8 cellular contexts compared by ENCODE assay signal in the genomic region with DNA sequence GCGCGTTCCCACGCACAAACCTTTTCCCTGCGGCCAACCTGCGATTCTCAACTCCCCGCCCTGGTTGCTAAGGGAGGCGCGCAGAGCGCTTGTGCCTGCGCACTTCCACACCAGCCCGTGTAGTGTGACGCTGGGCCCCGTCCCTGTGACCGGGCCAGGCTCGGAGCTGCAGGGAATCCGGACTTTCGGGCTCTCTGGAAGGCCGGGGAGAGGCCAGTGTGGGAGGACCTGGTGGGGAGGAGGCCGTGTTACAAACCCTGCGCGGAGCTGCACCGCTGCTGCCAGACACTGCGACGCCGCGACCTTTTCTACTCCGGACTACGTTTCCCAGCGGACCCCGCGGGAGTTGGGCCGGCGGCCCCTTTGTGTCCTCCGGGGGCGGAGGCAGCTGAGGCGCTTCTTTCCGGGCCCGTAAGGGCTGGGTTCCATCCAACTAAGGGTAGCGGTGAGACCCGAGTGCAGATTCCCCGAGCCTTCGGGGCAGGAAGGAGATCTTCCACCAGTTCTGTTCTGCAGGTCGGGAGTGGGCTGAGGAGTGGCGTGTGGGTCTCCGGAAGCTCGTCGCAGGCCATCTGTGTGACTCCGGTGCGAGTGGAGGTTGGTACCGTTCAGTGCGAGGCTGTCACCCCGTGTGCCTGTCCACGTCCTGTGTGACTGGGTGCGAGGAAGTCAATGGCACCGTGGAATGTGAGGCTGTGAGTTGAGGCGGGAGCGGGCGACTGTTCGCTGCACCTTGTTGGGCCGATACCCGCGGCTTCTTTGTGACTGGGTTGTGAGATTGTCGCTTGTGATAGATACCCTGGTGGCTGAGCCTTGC. TPM values are rescaled to one million over a fixed set of nuclear protein-coding genes. Genes with fewer than 3 reads are reported as not detected.
DNase-seq lines count a peak whose midpoint lies in the region; ATAC-seq, FAIRE-seq and TF ChIP-seq lines count a peak whose summit lies in the region.

A gene (plus strand): TSS at position 396 of the 817 bp plus-strand sequence. CDS start 999 bp downstream, outside the sequence.

- H3K4me1 Mint-ChIP-seq in T-helper 1 cell treated with Interleukin-12 subunit alpha and Interleukin-12 subunit beta and Interleukin-4 antibody, amounts not matched to agents 30 μg/mL and 1 μg/mL, for 36 hours (ENCODE audit: low read depth), result peaks cover 28% of the 10 kb centered on the region

- in situ Hi-C loops in G401 (cut with HindIII; ENCODE audit: low sequenced_read_pairs), result no loop called here

- peak within 1 kb of the TSS; percentile 95 for H3K4me3 Mint-ChIP-seq in T-helper 1 cell treated with Interleukin-12 subunit alpha and Interleukin-12 subunit beta and Interleukin-4 antibody, amounts not matched to agents 30 μg/mL and 1 μg/mL, for 36 hours

- ATAC-seq in right cardiac atrium, result peak; percentile 93

- H3K9me3 Mint-ChIP-seq in T-helper 1 cell treated with Interleukin-12 subunit alpha and Interleukin-12 subunit beta and Interleukin-4 antibody, amounts not matched to agents 30 μg/mL and 1 μg/mL, for 36 hours, result peaks cover 31% of the 10 kb centered on the region

- POLR2A ChIA-PET in HEK293 (lab: Yijun Ruan, JAX), result interaction anchor here (0.5 to 3.3 kb wide), 17 partner anchors 13 to 1318 kb away, joined by 3 to 22 read pairs (median 5); a partner anchor contains a TSS

- no peaks in the 10 kb centered on the region for H3K27me3 Mint-ChIP-seq in T-helper 1 cell treated with Interleukin-12 subunit alpha and Interleukin-12 subunit beta and Interleukin-4 antibody, amounts not matched to agents 30 μg/mL and 1 μg/mL, for 36 hours (ENCODE audit: low read depth)

- peak within 1 kb of the TSS; percentile 52 for H3K4me3 ChIP-seq in HEK293 (ENCODE audit: low read depth, low read length)
- H3K4me3 ChIP-seq in right cardiac atrium (ENCODE audit: low read length), result peak within 1 kb of the TSS; percentile 64

- peak within 1 kb of the TSS; percentile 71 for H3K27ac ChIP-seq in HEK293 (ENCODE audit: extremely low read depth, low read depth, low read length)
- H3K27ac ChIP-seq in right cardiac atrium (ENCODE audit: low read length), result peak within 1 kb of the TSS; percentile 97

- FAIRE-seq in urothelium cell line (lab: Jason Lieb, UNC), result no peak

- DNase-seq in G401 (ENCODE audit: low spot score) (peak; percentile 90), NCI-H1436 (lab: John Stamatoyannopoulos, UW) (peak; percentile 81), anterior cingulate cortex (lab: John Stamatoyannopoulos, UW) (peak; percentile 52 to 94 (median 87)), right cardiac atrium (peak; percentile 92 to 96 (median 96)), pulmonary artery endothelial cell (ENCODE audit: low read depth, low spot score) (peak; percentile 37), urothelium cell line (ENCODE audit: low spot score) (peak; percentile 78)

- peaks cover 40 to 56% of the 10 kb centered on the region in 2 experiments for H3K36me3 ChIP-seq in HEK293 (ENCODE audit: control insufficient read depth in 2 of 2, insufficient read depth in 1 of 2, low read length in 2 of 2)

- H3K36me3 Mint-ChIP-seq in T-helper 1 cell treated with Interleukin-12 subunit alpha and Interleukin-12 subunit beta and Interleukin-4 antibody, amounts not matched to agents 30 μg/mL and 1 μg/mL, for 36 hours (ENCODE audit: low read depth), result peaks cover 37% of the 10 kb centered on the region

- intact Hi-C loops in right cardiac atrium (cut with DNase I), result loop anchor here in 1 of 4 donors (5.0 kb wide), 1 partner anchor 38 kb away; a partner anchor contains a TSS

- CTCF ChIA-PET in HEK293 (lab: Yijun Ruan, JAX), result interaction anchor here (0.6 kb wide), 1 partner anchor 411 kb away, joined by 3 read pairs; no protein-coding TSS in a partner anchor

- H3K27ac Mint-ChIP-seq in T-helper 1 cell treated with Interleukin-12 subunit alpha and Interleukin-12 subunit beta and Interleukin-4 antibody, amounts not matched to agents 30 μg/mL and 1 μg/mL, for 36 hours, result peak within 1 kb of the TSS; percentile 93

- H3K4me1 ChIP-seq in HEK293 (ENCODE audit: control insufficient read depth, insufficient read depth, low read length) (peaks cover 6% of the 10 kb centered on the region; the same call in 1 of the 2 replicates), right cardiac atrium (ENCODE audit: control insufficient read depth, insufficient read depth, low read length) (no peaks in the 10 kb centered on the region)

- peak; percentile 68 for TF ChIP-seq CTCF in HEK293 (tag by site-specific recombination; IDR thresholded peaks at IDR 0.05)

- peaks cover 35% of the 10 kb centered on the region for H3K9me3 ChIP-seq in HEK293 (ENCODE audit: control insufficient read depth, insufficient read depth, low read depth, low read length)
- no peaks in the 10 kb centered on the region for H3K9me3 ChIP-seq in right cardiac atrium (ENCODE audit: control insufficient read depth, low read length)

- no peaks in the 10 kb centered on the region for H3K27me3 ChIP-seq in right cardiac atrium (ENCODE audit: control insufficient read depth, insufficient read depth)

- under 1% methylated on average over 63 of the region's 63 CpGs for WGBS in right cardiac atrium

TF ChIP-seq in HEK293, 187 proteins besides CTCF, POLR2A, EP300 and RAD21 (continues in another document):
- TF ChIP-seq, protein P1, sequence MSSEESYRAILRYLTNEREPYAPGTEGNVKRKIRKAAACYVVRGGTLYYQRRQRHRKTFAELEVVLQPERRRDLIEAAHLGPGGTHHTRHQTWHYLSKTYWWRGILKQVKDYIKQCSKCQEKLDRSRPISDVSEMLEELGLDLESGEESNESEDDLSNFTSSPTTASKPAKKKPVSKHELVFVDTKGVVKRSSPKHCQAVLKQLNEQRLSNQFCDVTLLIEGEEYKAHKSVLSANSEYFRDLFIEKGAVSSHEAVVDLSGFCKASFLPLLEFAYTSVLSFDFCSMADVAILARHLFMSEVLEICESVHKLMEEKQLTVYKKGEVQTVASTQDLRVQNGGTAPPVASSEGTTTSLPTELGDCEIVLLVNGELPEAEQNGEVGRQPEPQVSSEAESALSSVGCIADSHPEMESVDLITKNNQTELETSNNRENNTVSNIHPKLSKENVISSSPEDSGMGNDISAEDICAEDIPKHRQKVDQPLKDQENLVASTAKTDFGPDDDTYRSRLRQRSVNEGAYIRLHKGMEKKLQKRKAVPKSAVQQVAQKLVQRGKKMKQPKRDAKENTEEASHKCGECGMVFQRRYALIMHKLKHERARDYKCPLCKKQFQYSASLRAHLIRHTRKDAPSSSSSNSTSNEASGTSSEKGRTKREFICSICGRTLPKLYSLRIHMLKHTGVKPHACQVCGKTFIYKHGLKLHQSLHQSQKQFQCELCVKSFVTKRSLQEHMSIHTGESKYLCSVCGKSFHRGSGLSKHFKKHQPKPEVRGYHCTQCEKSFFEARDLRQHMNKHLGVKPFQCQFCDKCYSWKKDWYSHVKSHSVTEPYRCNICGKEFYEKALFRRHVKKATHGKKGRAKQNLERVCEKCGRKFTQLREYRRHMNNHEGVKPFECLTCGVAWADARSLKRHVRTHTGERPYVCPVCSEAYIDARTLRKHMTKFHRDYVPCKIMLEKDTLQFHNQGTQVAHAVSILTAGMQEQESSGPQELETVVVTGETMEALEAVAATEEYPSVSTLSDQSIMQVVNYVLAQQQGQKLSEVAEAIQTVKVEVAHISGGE (tag by site-specific recombination; conservative IDR thresholded peaks at IDR 0.05; ENCODE audit: low read depth), result peak; percentile 99
- TF ChIP-seq ZNF169 (tag by site-specific recombination; IDR thresholded peaks at IDR 0.05) (peak; percentile 74; the same call in 1 of the 2 replicates), ZNF501 (tag by site-specific recombination; IDR thresholded peaks at IDR 0.05) (peak; percentile 94), SCRT2 (tag by site-specific recombination; IDR thresholded peaks at IDR 0.05) (peak; percentile 56; the same call in 1 of the 2 replicates), BCL11B (tag by site-specific recombination; IDR thresholded peaks at IDR 0.05; ENCODE audit: low read depth) (no peak), ZNF623 (tag by site-specific recombination; IDR thresholded peaks at IDR 0.05) (no peak), ZSCAN16 (tag by site-specific recombination; IDR thresholded peaks at IDR 0.05) (0 out of 2 replicates have a peak, but pooled peaks have one; percentile 58), ZNF404 (tag by site-specific recombination; IDR thresholded peaks at IDR 0.05) (no peak), ZFP3 (tag by site-specific recombination; IDR thresholded peaks at IDR 0.05; ENCODE audit: low read depth) (no peak), ZBTB17 (tag by site-specific recombination; IDR thresholded peaks at IDR 0.05) (peak; percentile 99), ZNF394 (tag by site-specific recombination; IDR thresholded peaks at IDR 0.05; ENCODE audit: borderline replicate concordance) (peak; percentile 77; the same call in 1 of the 2 replicates), ZNF561 (tag by site-specific recombination; IDR thresholded peaks at IDR 0.05; ENCODE audit: borderline replicate concordance) (peak; percentile 98), ZNF560 (tag by site-specific recombination; IDR thresholded peaks at IDR 0.05; ENCODE audit: borderline replicate concordance) (peak; percentile 53; the same call in 1 of the 2 replicates), ZNF350 (tag by site-specific recombination; IDR thresholded peaks at IDR 0.05) (no peak)
- TF ChIP-seq, protein P2, sequence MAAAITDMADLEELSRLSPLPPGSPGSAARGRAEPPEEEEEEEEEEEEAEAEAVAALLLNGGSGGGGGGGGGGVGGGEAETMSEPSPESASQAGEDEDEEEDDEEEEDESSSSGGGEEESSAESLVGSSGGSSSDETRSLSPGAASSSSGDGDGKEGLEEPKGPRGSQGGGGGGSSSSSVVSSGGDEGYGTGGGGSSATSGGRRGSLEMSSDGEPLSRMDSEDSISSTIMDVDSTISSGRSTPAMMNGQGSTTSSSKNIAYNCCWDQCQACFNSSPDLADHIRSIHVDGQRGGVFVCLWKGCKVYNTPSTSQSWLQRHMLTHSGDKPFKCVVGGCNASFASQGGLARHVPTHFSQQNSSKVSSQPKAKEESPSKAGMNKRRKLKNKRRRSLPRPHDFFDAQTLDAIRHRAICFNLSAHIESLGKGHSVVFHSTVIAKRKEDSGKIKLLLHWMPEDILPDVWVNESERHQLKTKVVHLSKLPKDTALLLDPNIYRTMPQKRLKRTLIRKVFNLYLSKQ (tag by site-specific recombination; IDR thresholded peaks at IDR 0.05; ENCODE audit: borderline replicate concordance), result no peak
- TF ChIP-seq, protein P3, sequence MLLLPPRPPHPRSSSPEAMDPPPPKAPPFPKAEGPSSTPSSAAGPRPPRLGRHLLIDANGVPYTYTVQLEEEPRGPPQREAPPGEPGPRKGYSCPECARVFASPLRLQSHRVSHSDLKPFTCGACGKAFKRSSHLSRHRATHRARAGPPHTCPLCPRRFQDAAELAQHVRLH (tag by site-specific recombination; IDR thresholded peaks at IDR 0.05), result peak; percentile 90

RNA-seq across cellular contexts. Expression of the gene that starts here (rescaled TPM):
- 1.9 and 3.0 TPM in 2 replicates for total RNA-seq in G401 (2014; rRNA removed; shearing (Covaris generic))
- total RNA-seq in right cardiac atrium, result 1 to 10 TPM; 7.0 to 7.8 (median 7.2) TPM
- polyA plus RNA-seq in right cardiac atrium, result 3.1 TPM
- total RNA-seq in pulmonary artery endothelial cell, result 5.9 and 9.6 TPM in 2 replicates

Comparison
In these comparisons a context has a peak if more than half of its experiments do, and no peak if none do; other contexts are left out.
1. Peak in every context shown above with its lines: DNase-seq, ATAC-seq, H3K4me3 ChIP-seq and H3K27ac ChIP-seq.
2. DNase-seq: peak in every context shown above with its lines; median percentile 96 in right cardiac atrium; 90 in G401; 87 in anterior cingulate cortex; 81 in NCI-H1436; 78 in urothelium cell line; 37 in pulmonary artery endothelial cell.